ENCODE assay signal across 17 cellular contexts in genomic region chr2:65369574-65369973, GRCh38.
A peak's percentile ranks its signal among the peaks of the same experiment; 100 is the strongest.
DNase-seq lines count a peak whose midpoint lies in the region; ATAC-seq and TF ChIP-seq lines count a peak whose summit lies in the region.
"Had no signal": no experiment of that assay in that cellular context is flagged by ENCODE, and none has a peak within 500 bp of the region (broad histone marks: within the 10 kb centered on the region; RNA-seq: fewer than 3 reads in every experiment).

No MANE protein-coding gene starts in this region.

- intact Hi-C loops in IMR-90 (cut with micrococcal nuclease): loop anchor here (5.0 kb wide), 2 partner anchors 63 to 87 kb away; partner anchors contain the start of gene SPRED2
- intact Hi-C loops in OCI-LY7 (cut with micrococcal nuclease; ENCODE audit: unreplicated experiment): no loop called here

- TF ChIP-seq CTCF in IMR-90 (conservative IDR thresholded peaks at IDR 0.05; ENCODE audit: low read depth, low read length) (no peak), OCI-LY7 (conservative IDR thresholded peaks at IDR 0.05; ENCODE audit: low read length) (no peak), endodermal cell (conservative IDR thresholded peaks at IDR 0.05) (no peak)

- no peak for TF ChIP-seq RAD21 in IMR-90 (IDR thresholded peaks at IDR 0.05; ENCODE audit: low read length)

- no CpG with 5 or more reads among the region's 2 CpGs for WGBS in IMR-90 (ENCODE audit: extremely low coverage in 2 of 2, insufficient read length in 1 of 2), 2 experiments
- 89 to 100% methylated on average over 1 to 2 of the region's 2 CpGs for WGBS in endodermal cell (ENCODE audit: insufficient coverage in 1 of 2, insufficient read length in 1 of 2), 2 experiments

- peaks cover 94% of the 10 kb centered on the region for H4K20me1 ChIP-seq in BLaER1
- H4K20me1 ChIP-seq in IMR-90 (ENCODE audit: insufficient read depth, low read length): peaks cover 35% of the 10 kb centered on the region; the same call in 1 of the 2 replicates
- H4K20me1 ChIP-seq in OCI-LY7 (ENCODE audit: insufficient read depth, low read length): no peaks in the 10 kb centered on the region

- H3K4me1 ChIP-seq in BLaER1 (peaks cover 84% of the 10 kb centered on the region), IMR-90 (ENCODE audit: control insufficient read depth, insufficient read depth, low read length) (peaks cover 19% of the 10 kb centered on the region), OCI-LY7 (ENCODE audit: insufficient read depth, low read length, poor library complexity, severe bottlenecking) (peaks cover 100% of the 10 kb centered on the region), endodermal cell (ENCODE audit: control insufficient read depth, insufficient read depth, low read length) (peaks cover 40% of the 10 kb centered on the region)

- H3K4ac ChIP-seq in IMR-90 (ENCODE audit: low read depth, low read length): no peak overlapping the region

- BruUV-seq in IMR-90 (replicated peaks; lab: Mats Ljungman, UMichigan) (no TSS peak), OCI-LY7 (replicated peaks; lab: Mats Ljungman, UMichigan) (no TSS peak)

- H3K9ac ChIP-seq in BLaER1: no peak overlapping the region
- H3K9ac ChIP-seq in IMR-90 (ENCODE audit: low read depth, low read length): no peak overlapping the region
- H3K9ac ChIP-seq in endodermal cell (ENCODE audit: extremely low read depth, low read length, poor library complexity, severe bottlenecking): no peak overlapping the region

- H2BK15ac ChIP-seq in IMR-90 (ENCODE audit: low read depth, low read length): no peak overlapping the region

- H3K4me3 ChIP-seq in BLaER1: no peak overlapping the region
- H3K4me3 ChIP-seq in IMR-90 (ENCODE audit: insufficient read depth, low read depth, low read length): no peak overlapping the region
- H3K4me3 ChIP-seq in OCI-LY7 (ENCODE audit: low read depth, low read length, poor library complexity, severe bottlenecking): peak overlapping the region; percentile 50
- no peak overlapping the region for H3K4me3 ChIP-seq in endodermal cell (ENCODE audit: low read length)
- H3K4me3 ChIP-seq: GM23338 had no signal

- H3K9me3 ChIP-seq in BLaER1 (no peaks in the 10 kb centered on the region), IMR-90 (ENCODE audit: control insufficient read depth, insufficient read depth, low read length) (no peaks in the 10 kb centered on the region), OCI-LY7 (ENCODE audit: low read length) (no peaks in the 10 kb centered on the region), endodermal cell (ENCODE audit: control insufficient read depth, low read length) (no peaks in the 10 kb centered on the region)

- TF ChIP-seq POLR2A in IMR-90 (IDR thresholded peaks at IDR 0.05; ENCODE audit: low read depth, low read length): no peak

- peaks cover 78% of the 10 kb centered on the region for H3K79me2 ChIP-seq in OCI-LY7 (ENCODE audit: insufficient read depth, low read depth, low read length)

- H3K18ac ChIP-seq in IMR-90 (ENCODE audit: low read depth, low read length): no peak overlapping the region

- CTCF ChIA-PET in IMR-90 (lab: Yijun Ruan, JAX) (no interaction called here), OCI-LY7 (lab: Charles Lee; ENCODE audit: unreplicated experiment) (interaction anchor here (0.6 to 2.3 kb wide), 6 partner anchors 10 to 313 kb away, joined by 3 to 12 read pairs (median 4); partner anchors contain the start of gene CEP68)

- H3K27me3 Mint-ChIP-seq in endodermal cell (ENCODE audit: insufficient read depth): no peaks in the 10 kb centered on the region
- H3K27me3 Mint-ChIP-seq: CD4-positive, alpha-beta memory T cell had no signal

- peaks cover 20 to 75% of the 10 kb centered on the region in 2 experiments for H3K79me1 ChIP-seq in IMR-90 (ENCODE audit: low read depth in 1 of 2, low read length in 2 of 2)

- H4K5ac ChIP-seq in IMR-90 (ENCODE audit: low read depth, low read length): no peak overlapping the region

- H3K27me3 ChIP-seq in BLaER1 (no peaks in the 10 kb centered on the region), IMR-90 (ENCODE audit: control insufficient read depth, insufficient read depth, low read length) (no peaks in the 10 kb centered on the region), endodermal cell (ENCODE audit: control insufficient read depth, insufficient read depth, low read length, poor library complexity, severe bottlenecking) (no peaks in the 10 kb centered on the region)

- DNase-seq in IMR-90 (no peak), OCI-LY7 (ENCODE audit: low spot score) (no peak), endodermal cell (peak; percentile 23), COLO829 (ENCODE audit: low spot score) (no peak), cortex of kidney (lab: John Stamatoyannopoulos, UW) (no peak)
- DNase-seq in activated naive CD4-positive, alpha-beta T cell treated with anti-CD3 and anti-CD28 coated beads, Interleukin-2, amount 50 U/mL, for 72 hours (ENCODE audit: low spot score in 2 of 2): no peak
- DNase-seq: 8988T; AML-193; CD4-positive, alpha-beta memory T cell; COR-L47; DMS53; H7 had no signal

- no peaks in the 10 kb centered on the region for H3K9me3 Mint-ChIP-seq in endodermal cell
- no peaks in the 10 kb centered on the region for H3K9me3 Mint-ChIP-seq in activated naive CD4-positive, alpha-beta T cell treated with anti-CD3 and anti-CD28 coated beads, Interleukin-2, amount 50 U/mL, for 72 hours
- H3K9me3 Mint-ChIP-seq: CD4-positive, alpha-beta memory T cell; GM23338; IgD-negative memory B cell had no signal

- H3K4me1 Mint-ChIP-seq in endodermal cell: peaks cover 83% of the 10 kb centered on the region

- H3K9me1 ChIP-seq in IMR-90 (ENCODE audit: insufficient read depth, low read length): peaks cover 5% of the 10 kb centered on the region; the same call in 1 of the 2 replicates

- ATAC-seq in IMR-90 (ENCODE audit: low read depth): no peak
- no peak for ATAC-seq in activated naive CD4-positive, alpha-beta T cell treated with anti-CD3 and anti-CD28 coated beads, Interleukin-2, amount 50 U/mL, for 72 hours
- no peak for ATAC-seq in GM21447 (IDR thresholded peaks at IDR 0.05; ENCODE audit: unreplicated experiment)
- ATAC-seq: GM23338 had no signal

- H3K9me2 ChIP-seq in OCI-LY7 (ENCODE audit: insufficient read depth, low read length): no peaks in the 10 kb centered on the region

- H2AK5ac ChIP-seq in IMR-90 (ENCODE audit: low read depth, low read length): peak overlapping the region; percentile 9; the same call in 1 of the 2 replicates

- H2AFZ ChIP-seq in IMR-90 (replicated peaks; ENCODE audit: low read length, poor library complexity) (no peak overlapping the region), OCI-LY7 (ENCODE audit: low read length) (peak overlapping the region; percentile 0; the same call in 1 of the 2 replicates)
- H2AFZ ChIP-seq: GM23338 had no signal

- H3K4me3 Mint-ChIP-seq in endodermal cell: no peak overlapping the region
- H3K4me3 Mint-ChIP-seq: CD4-positive, alpha-beta memory T cell; GM23338; IgD-negative memory B cell had no signal

- H3K27ac ChIP-seq in BLaER1 (no peak overlapping the region), IMR-90 (ENCODE audit: insufficient read depth, low read length) (no peak overlapping the region), OCI-LY7 (ENCODE audit: low read depth, low read length, poor library complexity, severe bottlenecking) (peak overlapping the region; percentile 85), endodermal cell (ENCODE audit: low read depth, low read length) (no peak overlapping the region)
- H3K27ac ChIP-seq: C4-2B had no signal

- no peak overlapping the region for H2BK5ac ChIP-seq in IMR-90 (ENCODE audit: low read depth, low read length, poor library complexity, severe bottlenecking)

- H4K91ac ChIP-seq in IMR-90 (ENCODE audit: insufficient read depth, low read depth, low read length): no peak overlapping the region

- H3K56ac ChIP-seq in IMR-90 (ENCODE audit: extremely low read depth, insufficient read depth, low read length): no peak overlapping the region

- no peak overlapping the region for H2BK20ac ChIP-seq in IMR-90 (ENCODE audit: low read depth, low read length)

- no peak overlapping the region for H3K23ac ChIP-seq in IMR-90 (ENCODE audit: low read depth, low read length)

- H2AK9ac ChIP-seq in IMR-90 (replicated peaks; ENCODE audit: low read depth, low read length, poor library complexity): no peak overlapping the region

- H4K8ac ChIP-seq in IMR-90 (ENCODE audit: low read depth in 2 of 2, low read length in 2 of 2): no peak overlapping the region

- H3K36me3 ChIP-seq in BLaER1: no peaks in the 10 kb centered on the region
- no peaks in the 10 kb centered on the region for H3K36me3 ChIP-seq in IMR-90 (ENCODE audit: control insufficient read depth, insufficient read depth, low read length)
- H3K36me3 ChIP-seq in OCI-LY7 (ENCODE audit: insufficient read depth, low read length): no peaks in the 10 kb centered on the region
- no peaks in the 10 kb centered on the region for H3K36me3 ChIP-seq in endodermal cell (ENCODE audit: control insufficient read depth, insufficient read depth, low read length)

- dilution Hi-C loops in IMR-90 (cut with HindIII; ENCODE audit: low sequenced_read_pairs, unreplicated experiment): no loop called here

- H2BK120ac ChIP-seq in IMR-90 (ENCODE audit: low read depth, low read length): no peak overlapping the region

- POLR2A ChIA-PET in IMR-90 (lab: Charles Lee; ENCODE audit: unreplicated experiment): no interaction called here
- POLR2A ChIA-PET in OCI-LY7 (lab: Charles Lee): interaction anchor here (0.7 to 8.0 kb wide), 10 partner anchors 10 to 68 kb away, joined by 3 to 104 read pairs (median 6); no protein-coding TSS in a partner anchor

- no peak overlapping the region for H3K14ac ChIP-seq in IMR-90 (replicated peaks; ENCODE audit: low read depth, low read length)

- H3K4me2 ChIP-seq in BLaER1: peak overlapping the region; percentile 76
- no peak overlapping the region for H3K4me2 ChIP-seq in IMR-90 (ENCODE audit: low read depth, low read length)
- peak overlapping the region; percentile 77 for H3K4me2 ChIP-seq in OCI-LY7 (ENCODE audit: low read length)
- H3K4me2 ChIP-seq: GM23338 had no signal

- H3K36me3 Mint-ChIP-seq in endodermal cell (ENCODE audit: low read depth): no peaks in the 10 kb centered on the region
- no peaks in the 10 kb centered on the region for H3K36me3 Mint-ChIP-seq in activated naive CD4-positive, alpha-beta T cell treated with anti-CD3 and anti-CD28 coated beads, Interleukin-2, amount 50 U/mL, for 72 hours
- H3K36me3 Mint-ChIP-seq: CD4-positive, alpha-beta memory T cell had no signal

- H3K27ac Mint-ChIP-seq in endodermal cell: no peak overlapping the region
- H3K27ac Mint-ChIP-seq in activated naive CD4-positive, alpha-beta T cell treated with anti-CD3 and anti-CD28 coated beads, Interleukin-2, amount 50 U/mL, for 72 hours: no peak overlapping the region
- H3K27ac Mint-ChIP-seq: CD4-positive, alpha-beta memory T cell; GM23338; IgD-negative memory B cell had no signal

- in situ Hi-C loops in IMR-90 (cut with MboI; ENCODE audit: low sequenced_read_pairs): no loop called here

TF ChIP-seq in IMR-90, 13 proteins besides CTCF, POLR2A, EP300 and RAD21 (continues in another document):
- TF ChIP-seq MXI1 (IDR thresholded peaks at IDR 0.05; ENCODE audit: borderline replicate concordance, low read depth, low read length) (no peak), CEBPB (IDR thresholded peaks at IDR 0.05; ENCODE audit: low read depth, low read length) (no peak), MAFK (IDR thresholded peaks at IDR 0.05; ENCODE audit: low read depth, low read length) (no peak), BHLHE40 (IDR thresholded peaks at IDR 0.05; ENCODE audit: low read depth, low read length) (no peak), RFX5 (IDR thresholded peaks at IDR 0.05; ENCODE audit: low read depth, low read length) (no peak)
